ENCODE assay signal across 20 cellular contexts in genomic region chr2:216657086-216657855, GRCh38. TPM values are rescaled to one million over a fixed set of nuclear protein-coding genes. Genes with fewer than 3 reads are reported as not detected.
A peak's percentile ranks its signal among the peaks of the same experiment; 100 is the strongest.
DNase-seq lines count a peak whose midpoint lies in the region; ATAC-seq and TF ChIP-seq lines count a peak whose summit lies in the region.
"Had no signal": no experiment of that assay in that cellular context is flagged by ENCODE, and none has a peak within 500 bp of the region (broad histone marks: within the 10 kb centered on the region; RNA-seq: fewer than 3 reads in every experiment).

No MANE protein-coding gene starts in this region.

- H3K27me3 Mint-ChIP-seq in neural progenitor cell (ENCODE audit: insufficient read depth, low read depth), result peaks cover 6% of the 10 kb centered on the region

- no peak overlapping the region for H4K5ac ChIP-seq in mesendoderm (ENCODE audit: low read length)

- H3K56ac ChIP-seq in mesendoderm (ENCODE audit: low read length), result no peak overlapping the region

- H3K27me3 ChIP-seq in DND-41 (ENCODE audit: insufficient read depth, low read length, poor library complexity) (no peaks in the 10 kb centered on the region), neural progenitor cell (no peaks in the 10 kb centered on the region), MG63 (no peaks in the 10 kb centered on the region), mesendoderm (ENCODE audit: insufficient read depth, low read length, poor library complexity) (no peaks in the 10 kb centered on the region)

- no peak overlapping the region for H4K8ac ChIP-seq in mesendoderm (ENCODE audit: low read depth, low read length)

- H3K9me2 ChIP-seq in OCI-LY7 (ENCODE audit: insufficient read depth, low read length), result no peaks in the 10 kb centered on the region

- DNase-seq in DND-41 (no peak), epithelial cell of esophagus (ENCODE audit: low read depth) (peak; percentile 23), neural progenitor cell (ENCODE audit: low spot score) (no peak), NCI-H1105 treated with DMSO at 0.1 percent for 48 hours (lab: John Stamatoyannopoulos, UW) (no peak), MG63 (no peak), OCI-LY7 (ENCODE audit: low spot score) (no peak), mesendoderm (no peak)
- DNase-seq: CD4-positive, CD25-positive, alpha-beta regulatory T cell; cerebellar nuclear complex; DMS153; effector memory CD8-positive, alpha-beta T cell; hypothalamus; natural killer cell; NCI-H187 treated with DMSO at 0.1 percent for 48 hours; NCI-H2227 treated with DMSO at 0.1 percent for 48 hours; NCI-H82; stimulated activated CD4-positive, alpha-beta T cell treated with anti-CD3 and anti-CD28 coated beads, Interleukin-4, amount 100 ng/mL, for 1 hour had no signal

- POLR2A ChIA-PET in OCI-LY7 (lab: Charles Lee), result no interaction called here

- H2AK5ac ChIP-seq in mesendoderm (ENCODE audit: low read length), result no peak overlapping the region

- H3K27ac ChIP-seq in DND-41 (ENCODE audit: low read length) (peak overlapping the region; percentile 51), neural progenitor cell (no peak overlapping the region), OCI-LY7 (ENCODE audit: low read depth, low read length, poor library complexity, severe bottlenecking) (no peak overlapping the region), mesendoderm (ENCODE audit: low read depth, low read length) (no peak overlapping the region)

- H3K79me1 ChIP-seq in mesendoderm (ENCODE audit: low read length), result peaks cover 8% of the 10 kb centered on the region

- H3K9me3 Mint-ChIP-seq in neural progenitor cell, result no peaks in the 10 kb centered on the region
- H3K9me3 Mint-ChIP-seq: activated T-helper 2 cell treated with anti-CD3 and anti-CD28 coated beads, Interferon-gamma antibody, Interleukin-2, Interleukin-4, amounts not matched to agents 10 μg/mL and 5 μg/mL and 100 μg/mL, durations not matched to agents 14 hours and 24 hours and 36 hours; CD4-positive, CD25-positive, alpha-beta regulatory T cell; effector memory CD8-positive, alpha-beta T cell; natural killer cell had no signal

- H3K4me1 ChIP-seq in DND-41 (ENCODE audit: insufficient read depth, low read length) (peaks cover 30% of the 10 kb centered on the region), neural progenitor cell (peaks cover 10% of the 10 kb centered on the region), OCI-LY7 (ENCODE audit: insufficient read depth, low read length, poor library complexity, severe bottlenecking) (no peaks in the 10 kb centered on the region), mesendoderm (ENCODE audit: control insufficient read depth, low read depth, low read length) (no peaks in the 10 kb centered on the region)
- H3K4me1 ChIP-seq: prostate gland had no signal

- H3K36me3 ChIP-seq in DND-41 (ENCODE audit: insufficient read depth, low read length) (peaks cover 98% of the 10 kb centered on the region), neural progenitor cell (peaks cover 5% of the 10 kb centered on the region), MG63 (no peaks in the 10 kb centered on the region), OCI-LY7 (ENCODE audit: insufficient read depth, low read length) (no peaks in the 10 kb centered on the region), mesendoderm (ENCODE audit: control insufficient read depth, insufficient read depth, low read length) (no peaks in the 10 kb centered on the region)
- H3K36me3 ChIP-seq: prostate gland had no signal

- H3K79me2 ChIP-seq in DND-41 (ENCODE audit: insufficient read depth, low read length) (peaks cover 99% of the 10 kb centered on the region), neural progenitor cell (ENCODE audit: low read depth) (peaks cover 82% of the 10 kb centered on the region), OCI-LY7 (ENCODE audit: insufficient read depth, low read depth, low read length) (no peaks in the 10 kb centered on the region), mesendoderm (ENCODE audit: control insufficient read depth, insufficient read depth, low read length) (peaks cover 3% of the 10 kb centered on the region)

- no peak overlapping the region for H3K4me3 ChIP-seq in DND-41 (ENCODE audit: low read depth in 1 of 2, low read length in 2 of 2)
- no peak overlapping the region for H3K4me3 ChIP-seq in epithelial cell of esophagus (ENCODE audit: low read length)
- no peak overlapping the region for H3K4me3 ChIP-seq in neural progenitor cell
- no peak overlapping the region for H3K4me3 ChIP-seq in MG63
- H3K4me3 ChIP-seq in OCI-LY7 (ENCODE audit: low read depth, low read length, poor library complexity, severe bottlenecking), result no peak overlapping the region
- H3K4me3 ChIP-seq in mesendoderm (ENCODE audit: low read length), result no peak overlapping the region
- H3K4me3 ChIP-seq: prostate gland had no signal

- H3K9ac ChIP-seq in DND-41 (ENCODE audit: low read depth, low read length) (no peak overlapping the region), neural progenitor cell (no peak overlapping the region), mesendoderm (ENCODE audit: low read length) (no peak overlapping the region)

- intact Hi-C loops in OCI-LY7 (cut with micrococcal nuclease; ENCODE audit: unreplicated experiment), result no loop called here

- WGBS in mesendoderm (ENCODE audit: extremely low coverage, insufficient coverage, low lambda C conversion rate), result no CpG with 5 or more reads among the region's 16 CpGs

- H3K18ac ChIP-seq in mesendoderm (ENCODE audit: low read length), result no peak overlapping the region

- TF ChIP-seq CTCF in DND-41 (IDR thresholded peaks at IDR 0.05; ENCODE audit: borderline replicate concordance, extremely low read depth, low read length, poor library complexity, severe bottlenecking) (no peak), epithelial cell of esophagus (IDR thresholded peaks at IDR 0.05; ENCODE audit: insufficient read depth, low read depth, low read length, missing control alignments) (no peak), neural progenitor cell (IDR thresholded peaks at IDR 0.05) (no peak), OCI-LY7 (conservative IDR thresholded peaks at IDR 0.05; ENCODE audit: low read length) (no peak)

- no peak overlapping the region; the same call in 1 of the 2 replicates for H3K4me2 ChIP-seq in DND-41 (ENCODE audit: insufficient read depth, low read length)
- no peak overlapping the region for H3K4me2 ChIP-seq in neural progenitor cell
- no peak overlapping the region for H3K4me2 ChIP-seq in OCI-LY7 (ENCODE audit: low read length)
- no peak overlapping the region for H3K4me2 ChIP-seq in mesendoderm (ENCODE audit: low read length)

- no peak for ATAC-seq in DND-41 (ENCODE audit: insufficient read depth, low read depth)
- ATAC-seq in SK-N-SH treated with all-trans-retinoic acid at 6 μM for 48 hours, result peak; percentile 43; the same call in 1 of the 3 replicates
- ATAC-seq: effector memory CD8-positive, alpha-beta T cell; natural killer cell had no signal

- no peak overlapping the region for H2BK15ac ChIP-seq in mesendoderm (replicated peaks; ENCODE audit: low read depth)

- no peak overlapping the region for H2BK5ac ChIP-seq in mesendoderm (ENCODE audit: low read length)

- H2AFZ ChIP-seq in DND-41 (ENCODE audit: low read depth, low read length) (no peak overlapping the region), neural progenitor cell (replicated peaks) (no peak overlapping the region), OCI-LY7 (ENCODE audit: low read length) (no peak overlapping the region)

- H3K36me3 Mint-ChIP-seq in neural progenitor cell, result peaks cover 46% of the 10 kb centered on the region
- H3K36me3 Mint-ChIP-seq: CD4-positive, CD25-positive, alpha-beta regulatory T cell; natural killer cell had no signal

- H3K4ac ChIP-seq in mesendoderm (ENCODE audit: low read depth, low read length), result no peak overlapping the region

- H3K4me1 Mint-ChIP-seq in neural progenitor cell, result peaks cover 60% of the 10 kb centered on the region
- H3K4me1 Mint-ChIP-seq: CD4-positive, CD25-positive, alpha-beta regulatory T cell had no signal

- H3F3A ChIP-seq in neural progenitor cell (ENCODE audit: low read depth), result no peaks in the 10 kb centered on the region

- H4K20me1 ChIP-seq in DND-41 (ENCODE audit: insufficient read depth, low read length) (peaks cover 94% of the 10 kb centered on the region), neural progenitor cell (ENCODE audit: low read depth) (peaks cover 96% of the 10 kb centered on the region), OCI-LY7 (ENCODE audit: insufficient read depth, low read length) (no peaks in the 10 kb centered on the region)

- BruUV-seq in OCI-LY7 (replicated peaks; lab: Mats Ljungman, UMichigan), result no TSS peak

- H2BK120ac ChIP-seq in mesendoderm (ENCODE audit: low read depth, low read length), result no peak overlapping the region

- no peak overlapping the region for H3K23ac ChIP-seq in mesendoderm (ENCODE audit: low read length)

- no peak overlapping the region for H3K4me3 Mint-ChIP-seq in neural progenitor cell
- H3K4me3 Mint-ChIP-seq: CD4-positive, CD25-positive, alpha-beta regulatory T cell; effector memory CD8-positive, alpha-beta T cell; natural killer cell had no signal

- H3K27ac Mint-ChIP-seq in neural progenitor cell, result peak overlapping the region; percentile 78
- H3K27ac Mint-ChIP-seq: activated T-helper 2 cell treated with anti-CD3 and anti-CD28 coated beads, Interferon-gamma antibody, Interleukin-2, Interleukin-4, amounts not matched to agents 10 μg/mL and 5 μg/mL and 100 μg/mL, durations not matched to agents 14 hours and 24 hours and 36 hours; natural killer cell had no signal

- no peaks in the 10 kb centered on the region for H3K9me3 ChIP-seq in DND-41 (ENCODE audit: insufficient read depth, low read length, severe bottlenecking)
- no peaks in the 10 kb centered on the region for H3K9me3 ChIP-seq in neural progenitor cell (ENCODE audit: low read depth)
- no peaks in the 10 kb centered on the region for H3K9me3 ChIP-seq in MG63
- H3K9me3 ChIP-seq in OCI-LY7 (ENCODE audit: low read length), result no peaks in the 10 kb centered on the region
- H3K9me3 ChIP-seq: prostate gland had no signal

- CTCF ChIA-PET in OCI-LY7 (lab: Charles Lee; ENCODE audit: unreplicated experiment), result no interaction called here

TF ChIP-seq in SK-N-SH treated with all-trans-retinoic acid at 6 μM for 48 hours, 23 proteins besides CTCF, POLR2A, EP300 and RAD21 (continues in another document):
- peak; percentile 94 for TF ChIP-seq ZNF70 (CRISPR knock-in tag; IDR thresholded peaks at IDR 0.05)

RNA-seq across cellular contexts. Expression of gene IGFBP2, which starts 24.1 kb away (rescaled TPM):
- total RNA-seq in neural progenitor cell (ENCODE audit: low replicate concordance), result 371 and 935 TPM in 2 replicates
- 191 and 249 TPM in 2 replicates for total RNA-seq in MG63 (2014; rRNA removed; shearing (Covaris generic); ENCODE audit: low replicate concordance)
- total RNA-seq in OCI-LY7 (2014; rRNA removed; shearing (Covaris generic)), result 0.66 and 0.75 TPM in 2 replicates
- 0.81 TPM in 1 of 2 replicates, not detected in the other for total RNA-seq in OCI-LY7 (2022)
- 158 TPM for polyA plus RNA-seq in mesendoderm (2013, experiment 1 of 2)
- polyA plus RNA-seq in mesendoderm (2013, experiment 2 of 2), result 159 TPM
- total RNA-seq: CD4-positive, CD25-positive, alpha-beta regulatory T cell had no signal
- polyA plus RNA-seq: CD4-positive, CD25-positive, alpha-beta regulatory T cell had no signal

RNA-seq across cellular contexts. Expression of gene IGFBP5, which starts 38.1 kb away (rescaled TPM):
- total RNA-seq in neural progenitor cell (ENCODE audit: low replicate concordance) (150 and 249 TPM in 2 replicates), OCI-LY7 (2022) (not detected in 2 replicates)
- 1.8 and 3.8 TPM in 2 replicates for total RNA-seq in MG63 (2014; rRNA removed; shearing (Covaris generic); ENCODE audit: low replicate concordance)
- not detected in 2 replicates for total RNA-seq in OCI-LY7 (2014; rRNA removed; shearing (Covaris generic))
- 0.35 TPM for polyA plus RNA-seq in mesendoderm (2013, experiment 1 of 2)
- polyA plus RNA-seq in mesendoderm (2013, experiment 2 of 2), result 0.32 TPM
- total RNA-seq: activated T-helper 2 cell treated with anti-CD3 and anti-CD28 coated beads, Interferon-gamma antibody, Interleukin-2, Interleukin-4, amounts not matched to agents 10 μg/mL and 5 μg/mL and 100 μg/mL, durations not matched to agents 14 hours and 24 hours and 36 hours; natural killer cell had no signal
- polyA plus RNA-seq: CD4-positive, CD25-positive, alpha-beta regulatory T cell had no signal

Comparison
In these comparisons a context has a peak if more than half of its experiments do, and no peak if none do; other contexts are left out.
1. RNA of gene IGFBP2, which starts 24.1 kb away (total RNA-seq): 371 to 935 TPM in neural progenitor cell and 191 to 249 TPM in MG63; 0.66 to 0.81 TPM in OCI-LY7; every median in the first group is over 100 times any median in the second.
2. RNA of gene IGFBP5, which starts 38.1 kb away (total RNA-seq): 150 to 249 TPM in neural progenitor cell; 1.8 to 3.8 TPM in MG63 and not detected in OCI-LY7; every median in the first group is over 10 times any median in the second.